ENCODE assay signal across 15 cellular contexts in the genomic region with DNA sequence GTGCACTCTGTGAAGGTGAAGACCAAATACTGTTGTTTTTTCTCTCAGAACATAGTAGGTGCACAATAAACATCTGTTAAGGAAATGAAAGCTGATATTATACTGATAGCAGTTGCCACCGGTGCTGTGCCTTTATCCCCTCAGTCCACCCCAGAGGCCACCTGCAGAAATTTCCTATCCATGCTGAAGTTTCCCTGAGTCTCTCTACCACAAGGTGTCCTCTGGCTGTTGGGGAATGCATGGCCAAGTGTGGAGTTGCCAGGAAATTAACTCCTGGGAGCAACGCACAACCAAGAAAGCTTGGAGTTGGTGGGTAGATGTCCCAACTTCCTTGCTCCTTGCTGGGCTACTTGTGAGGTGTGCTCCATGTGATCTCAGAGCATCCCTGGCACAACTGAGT.
DNase-seq lines count a peak whose midpoint lies in the region; ATAC-seq and TF ChIP-seq lines count a peak whose summit lies in the region.
"Had no signal": no experiment of that assay in that cellular context is flagged by ENCODE, and none has a peak within 500 bp of the region (broad histone marks: within the 10 kb centered on the region; RNA-seq: fewer than 3 reads in every experiment).

No MANE protein-coding gene starts in this region.

- no peaks in the 10 kb centered on the region for H3K36me3 ChIP-seq in HCT116 (ENCODE audit: control insufficient read depth in 1 of 2, insufficient read depth in 2 of 2, low read length in 2 of 2)
- no peaks in the 10 kb centered on the region for H3K36me3 ChIP-seq in endodermal cell (ENCODE audit: control insufficient read depth, insufficient read depth, low read length)
- no peaks in the 10 kb centered on the region for H3K36me3 ChIP-seq in neuronal stem cell (replicated peaks in 1 of 2; ENCODE audit: control insufficient read depth in 2 of 2, insufficient read depth in 2 of 2, low read length in 2 of 2)
- no peaks in the 10 kb centered on the region for H3K36me3 ChIP-seq in mucosa of descending colon (ENCODE audit: low read depth)

- H3K27ac ChIP-seq in HCT116 (ENCODE audit: low read depth, low read length) = no peak overlapping the region
- no peak overlapping the region for H3K27ac ChIP-seq in VCaP
- no peak overlapping the region for H3K27ac ChIP-seq in endodermal cell (ENCODE audit: low read depth, low read length)
- H3K27ac ChIP-seq in neuronal stem cell (replicated peaks; ENCODE audit: low read length) = no peak overlapping the region
- H3K27ac ChIP-seq: C4-2B had no signal

- no peaks in the 10 kb centered on the region for H3K4me1 ChIP-seq in HCT116 (ENCODE audit: control insufficient read depth in 1 of 2, insufficient read depth in 2 of 2, low read length in 2 of 2)
- no peaks in the 10 kb centered on the region for H3K4me1 ChIP-seq in endodermal cell (ENCODE audit: control insufficient read depth, insufficient read depth, low read length)
- peaks cover 0 to 2% of the 10 kb centered on the region in 2 donors for H3K4me1 ChIP-seq in neuronal stem cell (ENCODE audit: control insufficient read depth in 2 of 2, insufficient read depth in 1 of 2, low read depth in 1 of 2, low read length in 2 of 2)
- H3K4me1 ChIP-seq in mucosa of descending colon (ENCODE audit: low read depth) = no peaks in the 10 kb centered on the region

- CTCF ChIA-PET in HCT116 (lab: Charles Lee) = interaction anchor here (1.4 kb wide), 1 partner anchor 255 kb away, joined by 5 read pairs; no protein-coding TSS in a partner anchor

- intact Hi-C loops in HCT116 (cut with micrococcal nuclease) (no loop called here), mucosa of descending colon (cut with DNase I, micrococcal nuclease) (no loop called here), left colon (cut with DNase I, micrococcal nuclease) (no loop called here)

- TF ChIP-seq POLR2A in HCT116 (IDR thresholded peaks at IDR 0.05; ENCODE audit: borderline replicate concordance, extremely low read depth, insufficient read depth, insufficient read length) = no peak

- no peak for DNase-seq in HCT116 (ENCODE audit: low read depth, low spot score)
- no peak for DNase-seq in endodermal cell
- DNase-seq in neuronal stem cell (ENCODE audit: low spot score) = no peak
- no peak for DNase-seq in MV-4-11 (lab: John Stamatoyannopoulos, UW)
- DNase-seq in mucosa of descending colon = no peak
- no peak for DNase-seq in left colon
- DNase-seq: CD4-positive, alpha-beta memory T cell; DND-41; GDM1; GOT3; HCEC 1CT had no signal

- no peak overlapping the region for H3K4me3 ChIP-seq in HCT116 (replicated peaks in 1 of 2; ENCODE audit: low read depth in 1 of 2, low read length in 2 of 2)
- no peak overlapping the region for H3K4me3 ChIP-seq in endodermal cell (ENCODE audit: low read length)
- H3K4me3 ChIP-seq in neuronal stem cell (ENCODE audit: low read length in 2 of 2) = no peak overlapping the region
- no peak overlapping the region for H3K4me3 ChIP-seq in mucosa of descending colon

- no peak overlapping the region for H3K4ac ChIP-seq in neuronal stem cell (ENCODE audit: low read length)

- no peaks in the 10 kb centered on the region for H3K4me1 Mint-ChIP-seq in endodermal cell
- H3K4me1 Mint-ChIP-seq: B cell, IgD-negative memory B cell had no signal

- H4K20me1 ChIP-seq in HCT116 (ENCODE audit: insufficient read depth) = no peaks in the 10 kb centered on the region

- H3K9me2 ChIP-seq in HCT116 (ENCODE audit: insufficient read depth) = no peaks in the 10 kb centered on the region

- H2BK15ac ChIP-seq in neuronal stem cell (ENCODE audit: low read length) = no peak overlapping the region

- peak overlapping the region; percentile 20 for H2AK5ac ChIP-seq in neuronal stem cell (ENCODE audit: low read depth, low read length)

- H4K8ac ChIP-seq in neuronal stem cell (ENCODE audit: low read depth, low read length) = no peak overlapping the region

- H3K27me3 Mint-ChIP-seq in endodermal cell (ENCODE audit: insufficient read depth) = no peaks in the 10 kb centered on the region
- H3K27me3 Mint-ChIP-seq: IgD-negative memory B cell had no signal

- no peaks in the 10 kb centered on the region for H3K9me3 ChIP-seq in HCT116 (ENCODE audit: control insufficient read depth in 1 of 2, insufficient read depth in 1 of 2, low read depth in 1 of 2, low read length in 2 of 2)
- no peaks in the 10 kb centered on the region for H3K9me3 ChIP-seq in endodermal cell (ENCODE audit: control insufficient read depth, low read length)
- no peaks in the 10 kb centered on the region for H3K9me3 ChIP-seq in neuronal stem cell (replicated peaks in 1 of 2; ENCODE audit: control insufficient read depth in 2 of 2, insufficient read depth in 1 of 2, low read depth in 1 of 2, low read length in 2 of 2)
- no peaks in the 10 kb centered on the region for H3K9me3 ChIP-seq in mucosa of descending colon

- H2BK5ac ChIP-seq in neuronal stem cell (ENCODE audit: low read length) = no peak overlapping the region

- TF ChIP-seq CTCF in HCT116 (IDR thresholded peaks at IDR 0.05 in 2 of 3, conservative IDR thresholded peaks at IDR 0.05 in 1 of 3; ENCODE audit: borderline replicate concordance in 1 of 3, insufficient read depth in 1 of 3, low read depth in 2 of 3, low read length in 2 of 3) (0 out of 6 replicates have a peak, but pooled peaks of 1 of the 3 experiments have one; percentile 11), VCaP (conservative IDR thresholded peaks at IDR 0.05) (peak; percentile 35; the same call in 1 of the 2 replicates), endodermal cell (conservative IDR thresholded peaks at IDR 0.05) (peak; percentile 58), mucosa of descending colon (IDR thresholded peaks at IDR 0.05) (no peak)

- no peak overlapping the region for H4K91ac ChIP-seq in neuronal stem cell (ENCODE audit: low read depth, low read length, poor library complexity)

- no peaks in the 10 kb centered on the region for H3K36me3 Mint-ChIP-seq in endodermal cell (ENCODE audit: low read depth)
- H3K36me3 Mint-ChIP-seq: CD4-positive, alpha-beta memory T cell; IgD-negative memory B cell had no signal

- POLR2A ChIA-PET in HCT116 (lab: Charles Lee) = no interaction called here

- no peak overlapping the region for H3K18ac ChIP-seq in neuronal stem cell (ENCODE audit: low read length)

- H3K4me3 Mint-ChIP-seq in endodermal cell = no peak overlapping the region
- H3K4me3 Mint-ChIP-seq: B cell; CD4-positive, alpha-beta memory T cell; IgD-negative memory B cell had no signal

- H3K27me3 ChIP-seq in HCT116 (ENCODE audit: insufficient read depth, low read length) (0 out of 2 replicates have a peak, but pooled peaks cover 8% of the 10 kb centered on the region), endodermal cell (ENCODE audit: control insufficient read depth, insufficient read depth, low read length, poor library complexity, severe bottlenecking) (no peaks in the 10 kb centered on the region), neuronal stem cell (ENCODE audit: control insufficient read depth in 3 of 3, insufficient read depth in 3 of 3, low read depth in 1 of 3, low read length in 3 of 3) (no peaks in the 10 kb centered on the region)

- 0 out of 2 replicates have a peak, but pooled peaks have one; percentile 10 for TF ChIP-seq RAD21 in HCT116 (IDR thresholded peaks at IDR 0.05; ENCODE audit: low read depth)

- H3K14ac ChIP-seq in neuronal stem cell (ENCODE audit: low read length) = no peak overlapping the region

- RAD21 ChIA-PET in HCT116 (lab: Charles Lee; ENCODE audit: low non-redundant PET in 1 of 2, low total read pairs in 2 of 2, uncharacterized antibody in 2 of 2, unreplicated experiment in 2 of 2) = no interaction called here

- no TSS peak for BruUV-seq in HCT116 (replicated peaks; lab: Mats Ljungman, UMichigan)

- H3K4me2 ChIP-seq in HCT116 (ENCODE audit: low read length) (no peak overlapping the region), neuronal stem cell (ENCODE audit: insufficient read depth, low read length, poor library complexity, severe bottlenecking) (no peak overlapping the region)

- H2BK120ac ChIP-seq in neuronal stem cell (ENCODE audit: low read depth, low read length) = no peak overlapping the region

- no peak overlapping the region for H3K9ac ChIP-seq in HCT116 (ENCODE audit: low read length)
- H3K9ac ChIP-seq in endodermal cell (ENCODE audit: extremely low read depth, low read length, poor library complexity, severe bottlenecking) = no peak overlapping the region
- H3K9ac ChIP-seq in neuronal stem cell (ENCODE audit: low read depth, low read length, poor library complexity) = no peak overlapping the region

- no peak overlapping the region for H3K27ac Mint-ChIP-seq in endodermal cell
- H3K27ac Mint-ChIP-seq: B cell; CD4-positive, alpha-beta memory T cell; IgD-negative memory B cell had no signal

- no peaks in the 10 kb centered on the region for H3K9me3 Mint-ChIP-seq in endodermal cell

- ATAC-seq in HCT116 (peak; percentile 40; the same call in 1 of the 2 replicates), mucosa of descending colon (no peak), left colon (no peak)

- no peaks in the 10 kb centered on the region for H3K79me2 ChIP-seq in HCT116 (ENCODE audit: insufficient read depth, low read length)

- H2AFZ ChIP-seq in HCT116 (ENCODE audit: low read depth, low read length, poor library complexity, severe bottlenecking) = no peak overlapping the region
- no peak overlapping the region for H2AFZ ChIP-seq in neuronal stem cell (ENCODE audit: low read length)

- no peaks in the 10 kb centered on the region for H3K79me1 ChIP-seq in neuronal stem cell (ENCODE audit: low read depth, low read length)

- H3K23ac ChIP-seq in neuronal stem cell (ENCODE audit: low read depth, low read length, poor library complexity) = no peak overlapping the region

- 92 to 100% methylated on average over 1 to 2 of the region's 2 CpGs for WGBS in endodermal cell (ENCODE audit: insufficient coverage in 1 of 2, insufficient read length in 1 of 2), 2 experiments
- WGBS in neuronal stem cell (ENCODE audit: extremely low coverage in 2 of 2, insufficient read length in 2 of 2, insufficient replicate concordance in 1 of 2), 2 donors = no CpG with 5 or more reads among the region's 2 CpGs

- no peak overlapping the region for H2BK12ac ChIP-seq in neuronal stem cell (ENCODE audit: low read length)

TF ChIP-seq in HCT116, 20 proteins besides CTCF, POLR2A, EP300 and RAD21 (continues in another document):
- TF ChIP-seq JUND (IDR thresholded peaks at IDR 0.05) = no peak
- no peak for TF ChIP-seq SP1 (IDR thresholded peaks at IDR 0.05; ENCODE audit: low read depth)
- TF ChIP-seq MAX (IDR thresholded peaks at IDR 0.05) = no peak
- TF ChIP-seq EZH2 (IDR thresholded peaks at IDR 0.05) = no peak
- TF ChIP-seq POLR2AphosphoS5 (IDR thresholded peaks at IDR 0.05; ENCODE audit: low read depth, low read length) = no peak
- no peak for TF ChIP-seq EGR1 (IDR thresholded peaks at IDR 0.05; ENCODE audit: low read depth)
- no peak for TF ChIP-seq ZFX (IDR thresholded peaks at IDR 0.05)
- TF ChIP-seq EZH2phosphoT487 (IDR thresholded peaks at IDR 0.05; ENCODE audit: borderline replicate concordance) = no peak
- TF ChIP-seq CBX3 (IDR thresholded peaks at IDR 0.05; ENCODE audit: low read depth) = no peak
- TF ChIP-seq CEBPB (IDR thresholded peaks at IDR 0.05; ENCODE audit: low read depth) = no peak
